ENCODE assay signal across 11 cellular contexts in the genomic region with DNA sequence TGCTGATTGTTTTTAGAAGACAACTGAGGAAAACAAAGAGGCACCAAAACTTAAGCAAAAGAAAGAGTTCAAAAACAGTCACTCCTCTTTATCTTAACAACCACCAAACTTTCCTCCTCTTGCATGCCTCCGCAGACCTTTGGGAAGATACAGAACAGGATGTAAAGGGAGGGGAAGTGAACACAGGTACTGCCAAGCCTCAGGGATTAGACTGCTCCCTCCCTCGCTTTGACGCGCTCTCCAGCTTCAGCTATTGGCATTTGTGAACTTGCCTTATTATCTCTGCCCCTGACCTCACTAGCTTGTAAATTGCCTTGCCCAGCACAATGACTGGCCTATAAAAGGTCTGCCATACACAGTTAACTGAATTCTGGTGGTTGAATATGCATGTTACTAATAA. TPM values are rescaled to one million over a fixed set of nuclear protein-coding genes. Genes with fewer than 3 reads are reported as not detected.
DNase-seq lines count a peak whose midpoint lies in the region; ATAC-seq and TF ChIP-seq lines count a peak whose summit lies in the region.
"Had no signal": no experiment of that assay in that cellular context is flagged by ENCODE, and none has a peak within 500 bp of the region (broad histone marks: within the 10 kb centered on the region; RNA-seq: fewer than 3 reads in every experiment).

No MANE protein-coding gene starts in this region.

- H3K27me3 Mint-ChIP-seq in endothelial cell (ENCODE audit: unreplicated experiment) = peaks cover 2% of the 10 kb centered on the region
- H3K27me3 Mint-ChIP-seq: stimulated activated naive CD8-positive, alpha-beta T cell treated with anti-CD3 and anti-CD28 coated beads, Interleukin-15, Interleukin-2, amounts not matched to agents 100 ng/mL and 50 ng/mL, for 24 hours had no signal

- no peak for ATAC-seq in GM18861 (IDR thresholded peaks at IDR 0.05; ENCODE audit: unreplicated experiment)

- H3K9me3 Mint-ChIP-seq in endothelial cell (ENCODE audit: unreplicated experiment) = no peaks in the 10 kb centered on the region

- no peaks in the 10 kb centered on the region for H3K36me3 ChIP-seq in transverse colon

- DNase-seq in NCI-H82 treated with DMSO at 0.1 percent for 48 hours (lab: John Stamatoyannopoulos, UW; ENCODE audit: unreplicated experiment) (peak; percentile 22), endothelial cell (ENCODE audit: low spot score) (no peak), mucosa of gallbladder (ENCODE audit: low spot score) (peak; percentile 47), transverse colon (no peak), NOMO-1 (lab: John Stamatoyannopoulos, UW; ENCODE audit: unreplicated experiment in 2 of 2) (no peak), SHP77 treated with DMSO at 0.1 percent for 48 hours (lab: John Stamatoyannopoulos, UW) (no peak)
- DNase-seq: activated effector memory CD4-positive, alpha-beta T cell treated with anti-CD3 and anti-CD28 coated beads, Interleukin-2, amount 50 U/mL, for 16 hours; central memory CD4-positive, alpha-beta T cell had no signal

- 43 to 49% methylated on average over 4 of the region's 4 CpGs for WGBS in transverse colon (ENCODE audit: low coverage in 1 of 2), 2 donors

- no peak for TF ChIP-seq CTCF in endothelial cell (IDR thresholded peaks at IDR 0.05; ENCODE audit: unreplicated experiment)
- no peak for TF ChIP-seq CTCF in transverse colon (IDR thresholded peaks at IDR 0.05)

- peaks cover 23% of the 10 kb centered on the region for H3K4me1 Mint-ChIP-seq in endothelial cell (ENCODE audit: unreplicated experiment)

- no peak for TF ChIP-seq EP300 in transverse colon (IDR thresholded peaks at IDR 0.05; ENCODE audit: low read depth)

- peaks cover 9 to 33% (median 25%) of the 10 kb centered on the region in 4 donors for H3K4me1 ChIP-seq in transverse colon

- H3K27ac ChIP-seq in transverse colon = peak overlapping the region; percentile 40 to 75 (median 55)

- no peaks in the 10 kb centered on the region for H3K9me3 ChIP-seq in transverse colon

- H3K27me3 ChIP-seq in transverse colon = no peaks in the 10 kb centered on the region

- no peak overlapping the region for H3K4me3 Mint-ChIP-seq in endothelial cell (ENCODE audit: unreplicated experiment)
- H3K4me3 Mint-ChIP-seq: stimulated activated naive CD8-positive, alpha-beta T cell treated with anti-CD3 and anti-CD28 coated beads, Interleukin-15, Interleukin-2, amounts not matched to agents 100 ng/mL and 50 ng/mL, for 24 hours had no signal

- no peaks in the 10 kb centered on the region for H3K36me3 Mint-ChIP-seq in endothelial cell (ENCODE audit: low read depth, unreplicated experiment)

- in situ Hi-C loops in transverse colon (cut with MboI; ENCODE audit: low pct_ligation_motif_present in 1 of 4, low pct_unique_long_range_greater_than_20kb in 1 of 4, low sequenced_read_pairs in 3 of 4) = loop anchor here in 3 of 4 donors (10.0 to 25.0 kb wide), 3 partner anchors 142 to 288 kb away; no protein-coding TSS in a partner anchor

- no peak for TF ChIP-seq POLR2A in transverse colon (IDR thresholded peaks at IDR 0.05)

- intact Hi-C loops in transverse colon (cut with DNase I; ENCODE audit: low total_unique reads) = loop anchor here (2.0 to 10.0 kb wide), 4 partner anchors 72 to 298 kb away; no protein-coding TSS in a partner anchor

- H3K27ac Mint-ChIP-seq in endothelial cell (ENCODE audit: unreplicated experiment) = peak overlapping the region; percentile 55
- H3K27ac Mint-ChIP-seq: stimulated activated naive CD8-positive, alpha-beta T cell treated with anti-CD3 and anti-CD28 coated beads, Interleukin-15, Interleukin-2, amounts not matched to agents 100 ng/mL and 50 ng/mL, for 24 hours had no signal

- no peak overlapping the region for H3K4me3 ChIP-seq in transverse colon
- H3K4me3 ChIP-seq: GM12878 had no signal

RNA-seq across cellular contexts. Expression of a gene that starts 4.8 kb away (rescaled TPM):
- total RNA-seq in endothelial cell (ENCODE audit: unreplicated experiment) (252 TPM), mucosa of gallbladder (292 TPM), transverse colon (100 to 1,000 TPM in 2 of 4 donors, 10 to 100 TPM in 2; 42.3 to 208 (median 117) TPM)

RNA-seq across cellular contexts. Expression of a gene that starts 37.1 kb away (rescaled TPM):
- total RNA-seq in endothelial cell (ENCODE audit: unreplicated experiment) (45.0 TPM), mucosa of gallbladder (231 TPM), transverse colon (100 to 1,000 TPM in 1 of 4 donors, 10 to 100 TPM in 3; 56.9 to 114 (median 90.6) TPM)

Comparison
In these comparisons a context has a peak if more than half of its experiments do, and no peak if none do; other contexts are left out.
1. DNase-seq: peak in NCI-H82 treated with DMSO at 0.1 percent for 48 hours (single experiment) and mucosa of gallbladder (single experiment); none in endothelial cell (single experiment), transverse colon (single experiment), NOMO-1 (0 of 2) and SHP77 treated with DMSO at 0.1 percent for 48 hours (single experiment).